Comparison of ENCODE assay signal across 9 cellular contexts in the genomic region with DNA sequence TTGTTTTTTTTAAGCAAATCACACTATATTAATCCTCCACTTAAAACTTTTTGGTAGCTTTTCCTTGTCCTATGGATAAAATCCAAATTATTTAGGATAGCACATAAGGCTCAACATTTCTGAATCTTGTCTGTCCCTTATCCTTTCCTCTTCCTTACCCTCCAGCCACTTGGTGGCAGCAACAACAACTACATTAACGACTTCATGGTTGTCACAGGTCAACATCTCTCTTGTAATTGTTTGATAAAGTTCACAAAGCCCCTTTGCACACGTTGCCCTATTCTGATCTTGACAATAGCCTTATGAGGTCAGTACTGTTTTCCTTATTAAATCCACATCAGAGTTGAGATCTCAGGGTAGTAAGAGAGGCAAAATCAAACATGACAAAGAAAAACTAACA.
DNase-seq lines count a peak whose midpoint lies in the region; ATAC-seq and TF ChIP-seq lines count a peak whose summit lies in the region.
"Had no signal": no experiment of that assay in that cellular context is flagged by ENCODE, and none has a peak within 500 bp of the region (broad histone marks: within the 10 kb centered on the region; RNA-seq: fewer than 3 reads in every experiment).

No MANE protein-coding gene starts in this region.

- H3K9ac ChIP-seq in PC-3 (ENCODE audit: low read length): no peak overlapping the region

- H3K9me3 Mint-ChIP-seq in type B pancreatic cell: no peaks in the 10 kb centered on the region
- H3K9me3 Mint-ChIP-seq in activated CD8-positive, alpha-beta T cell treated with anti-CD3 and anti-CD28 coated beads, Interleukin-2, amount 10 ng/mL, durations not matched to agents 7 days and 5 days (ENCODE audit: insufficient read depth): peaks cover 4% of the 10 kb centered on the region

- no peak overlapping the region for H3K27ac ChIP-seq in cardiac muscle cell
- H3K27ac ChIP-seq in PC-3 (ENCODE audit: low read length): no peak overlapping the region

- H3K79me2 ChIP-seq in PC-3 (ENCODE audit: low read length): no peaks in the 10 kb centered on the region

- no peak overlapping the region for H3K4me3 ChIP-seq in cardiac muscle cell
- no peak overlapping the region for H3K4me3 ChIP-seq in PC-3 (ENCODE audit: low read length)

- H3F3A ChIP-seq in PC-3 (ENCODE audit: low read length, unreplicated experiment): no peaks in the 10 kb centered on the region

- TF ChIP-seq CTCF in cardiac muscle cell (IDR thresholded peaks at IDR 0.05; ENCODE audit: low read depth, low read length) (no peak), PC-3 (conservative IDR thresholded peaks at IDR 0.05; ENCODE audit: low read depth, low read length) (peak; percentile 56), type B pancreatic cell (conservative IDR thresholded peaks at IDR 0.05) (peak; percentile 66)

- H3K4me2 ChIP-seq in PC-3 (ENCODE audit: low read length): no peak overlapping the region

- peak; percentile 4 to 33 for DNase-seq in cardiac muscle cell (ENCODE audit: low read depth in 1 of 2, low spot score in 1 of 2)
- DNase-seq in left ventricle myocardium superior: no peak
- DNase-seq in PC-3: peak; percentile 34
- DNase-seq in globus pallidus (ENCODE audit: low spot score): peak; percentile 5
- no peak for DNase-seq in type B pancreatic cell (ENCODE audit: extremely low spot score, unreplicated experiment)
- DNase-seq in NCI-H446 treated with DMSO at 0.1 percent for 48 hours (lab: John Stamatoyannopoulos, UW): no peak
- DNase-seq in activated CD8-positive, alpha-beta T cell treated with anti-CD3 and anti-CD28 coated beads, Interleukin-2, amount 10 ng/mL, durations not matched to agents 7 days and 5 days: no peak
- DNase-seq in NCI-H1694 treated with DMSO at 0.1 percent for 48 hours (lab: John Stamatoyannopoulos, UW): no peak
- DNase-seq: CD4-positive, alpha-beta memory T cell had no signal

- H3K4me1 Mint-ChIP-seq in type B pancreatic cell (ENCODE audit: unreplicated experiment): no peaks in the 10 kb centered on the region
- no peaks in the 10 kb centered on the region for H3K4me1 Mint-ChIP-seq in activated CD8-positive, alpha-beta T cell treated with anti-CD3 and anti-CD28 coated beads, Interleukin-2, amount 10 ng/mL, durations not matched to agents 7 days and 5 days (ENCODE audit: low read depth)
- H3K4me1 Mint-ChIP-seq: CD4-positive, alpha-beta memory T cell had no signal

- H4K20me1 ChIP-seq in PC-3 (ENCODE audit: low read length): no peaks in the 10 kb centered on the region

- intact Hi-C loops in left ventricle myocardium superior (cut with micrococcal nuclease) (no loop called here), PC-3 (cut with micrococcal nuclease) (loop anchor here (2.0 to 10.0 kb wide), 2 partner anchors 306 to 434 kb away; no protein-coding TSS in a partner anchor)

- no peaks in the 10 kb centered on the region for H3K27me3 Mint-ChIP-seq in type B pancreatic cell
- H3K27me3 Mint-ChIP-seq in activated CD8-positive, alpha-beta T cell treated with anti-CD3 and anti-CD28 coated beads, Interleukin-2, amount 10 ng/mL, durations not matched to agents 7 days and 5 days (ENCODE audit: low read depth): no peaks in the 10 kb centered on the region
- H3K27me3 Mint-ChIP-seq: CD4-positive, alpha-beta memory T cell had no signal

- BruUV-seq in PC-3 (replicated peaks; lab: Mats Ljungman, UMichigan): no TSS peak

- H2AFZ ChIP-seq in PC-3 (ENCODE audit: low read length): 0 out of 2 replicates have a peak overlapping the region, but pooled peaks have one; percentile 32

- H3K27me3 ChIP-seq in cardiac muscle cell (no peaks in the 10 kb centered on the region), PC-3 (ENCODE audit: low read length) (no peaks in the 10 kb centered on the region)

- H3K4me1 ChIP-seq in cardiac muscle cell (ENCODE audit: low read depth) (peaks cover 10% of the 10 kb centered on the region), PC-3 (ENCODE audit: insufficient read depth, low read length) (no peaks in the 10 kb centered on the region)

- no peak overlapping the region for H3K27ac Mint-ChIP-seq in type B pancreatic cell
- H3K27ac Mint-ChIP-seq in activated CD8-positive, alpha-beta T cell treated with anti-CD3 and anti-CD28 coated beads, Interleukin-2, amount 10 ng/mL, durations not matched to agents 7 days and 5 days: no peak overlapping the region
- H3K27ac Mint-ChIP-seq: CD4-positive, alpha-beta memory T cell had no signal

- H3K9me3 ChIP-seq in cardiac muscle cell (ENCODE audit: low read depth) (no peaks in the 10 kb centered on the region), PC-3 (ENCODE audit: low read length) (no peaks in the 10 kb centered on the region)

- H3K9me2 ChIP-seq in PC-3 (replicated peaks; ENCODE audit: low read length): no peaks in the 10 kb centered on the region

- H3K36me3 ChIP-seq in cardiac muscle cell (no peaks in the 10 kb centered on the region), PC-3 (ENCODE audit: low read depth, low read length) (no peaks in the 10 kb centered on the region)

- ATAC-seq in left ventricle myocardium superior (no peak), PC-3 (no peak)
- ATAC-seq in activated CD8-positive, alpha-beta T cell treated with anti-CD3 and anti-CD28 coated beads, Interleukin-2, amount 10 ng/mL, durations not matched to agents 7 days and 5 days: no peak

- CTCF ChIA-PET in PC-3 (lab: Charles Lee): no interaction called here
- CTCF ChIA-PET in activated CD8-positive, alpha-beta T cell treated with anti-CD3 and anti-CD28 coated beads, Interleukin-2, amount 10 ng/mL, durations not matched to agents 7 days and 5 days (lab: Charles Lee): no interaction called here

- H3K4me3 Mint-ChIP-seq in type B pancreatic cell: no peak overlapping the region
- no peak overlapping the region for H3K4me3 Mint-ChIP-seq in activated CD8-positive, alpha-beta T cell treated with anti-CD3 and anti-CD28 coated beads, Interleukin-2, amount 10 ng/mL, durations not matched to agents 7 days and 5 days
- H3K4me3 Mint-ChIP-seq: CD4-positive, alpha-beta memory T cell had no signal

- no peaks in the 10 kb centered on the region for H3K36me3 Mint-ChIP-seq in type B pancreatic cell
- H3K36me3 Mint-ChIP-seq in activated CD8-positive, alpha-beta T cell treated with anti-CD3 and anti-CD28 coated beads, Interleukin-2, amount 10 ng/mL, durations not matched to agents 7 days and 5 days (ENCODE audit: low read depth): no peaks in the 10 kb centered on the region
- H3K36me3 Mint-ChIP-seq: CD4-positive, alpha-beta memory T cell had no signal

- POLR2A ChIA-PET in PC-3 (lab: Charles Lee; ENCODE audit: unreplicated experiment): no interaction called here
- POLR2A ChIA-PET in activated CD8-positive, alpha-beta T cell treated with anti-CD3 and anti-CD28 coated beads, Interleukin-2, amount 10 ng/mL, durations not matched to agents 7 days and 5 days (lab: Charles Lee): no interaction called here

Comparison
In these comparisons a context has a peak if more than half of its experiments do, and no peak if none do; other contexts are left out.
1. DNase-seq: peak in cardiac muscle cell (2 of 2), PC-3 (single experiment) and globus pallidus (single experiment); none in left ventricle myocardium superior (single experiment), type B pancreatic cell (single experiment), NCI-H446 treated with DMSO at 0.1 percent for 48 hours (single experiment), activated CD8-positive, alpha-beta T cell treated with anti-CD3 and anti-CD28 coated beads, Interleukin-2, amount 10 ng/mL, durations not matched to agents 7 days and 5 days (single experiment) and NCI-H1694 treated with DMSO at 0.1 percent for 48 hours (single experiment).